35 cellular contexts compared by ENCODE assay signal in the genomic region with DNA sequence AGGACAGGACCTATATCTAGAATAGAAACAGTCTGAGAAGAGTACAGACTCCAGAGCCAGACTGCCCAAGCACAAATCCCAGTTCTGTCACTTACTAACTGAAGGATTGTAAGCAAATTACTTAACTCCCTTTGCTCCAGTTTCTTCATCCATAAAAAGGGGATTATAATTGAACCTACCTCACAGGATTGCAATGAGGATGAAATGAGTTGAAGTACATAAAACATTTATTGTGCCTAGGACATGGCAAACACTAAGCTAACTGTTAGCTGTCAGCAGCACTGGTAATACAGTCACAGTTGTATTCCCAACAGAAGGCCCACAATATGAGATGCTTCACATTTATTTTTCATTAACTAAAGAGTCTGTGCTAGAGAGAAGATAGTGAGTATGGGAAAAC. TPM values are rescaled to one million over a fixed set of nuclear protein-coding genes. Genes with fewer than 3 reads are reported as not detected.
"Had no signal": no experiment of that assay in that cellular context is flagged by ENCODE, and none has a peak within 500 bp of the region (broad histone marks: within the 10 kb centered on the region; RNA-seq: fewer than 3 reads in every experiment).

No MANE protein-coding gene starts in this region.

- DNase-seq: activated B cell treated with CpG ODN at 0.5 μM for 24 hours; activated CD4-positive, alpha-beta memory T cell treated with anti-CD3 and anti-CD28 coated beads for 36 hours; activated CD4-positive, alpha-beta T cell treated with anti-CD3 and anti-CD28 coated beads for 4 hours; activated CD4-positive, alpha-beta T cell treated with anti-CD3 and anti-CD28 coated beads, Interleukin-2, amount 10 ng/mL, durations not matched to agents 24 days and 14 days; activated CD4-positive, alpha-beta T cell treated with anti-CD3 and anti-CD28 coated beads, Interleukin-2, amount 50 U/mL, for 1 hour; activated CD4-positive, alpha-beta T cell treated with anti-CD3 and anti-CD28 coated beads, Interleukin-2, amount 50 U/mL, for 4 hours; activated CD4-positive, CD25-positive, alpha-beta regulatory T cell treated with anti-CD3 and anti-CD28 coated beads, Interleukin-2, amount 50 U/mL, for 72 hours; activated CD8-positive, alpha-beta memory T cell treated with anti-CD3 and anti-CD28 coated beads, Interleukin-2, amount 50 U/mL, for 4 hours; activated CD8-positive, alpha-beta T cell treated with anti-CD3 and anti-CD28 coated beads for 36 hours; activated effector memory CD4-positive, alpha-beta T cell treated with anti-CD3 and anti-CD28 coated beads, Interleukin-2, amount 50 U/mL, for 16 hours; activated gamma-delta T cell treated with Interleukin-2 at 50 U/mL for 16 hours; activated naive CD4-positive, alpha-beta T cell; activated naive CD4-positive, alpha-beta T cell treated with anti-CD3 and anti-CD28 coated beads for 36 hours; activated naive CD4-positive, alpha-beta T cell treated with anti-CD3 and anti-CD28 coated beads, Interleukin-2, amount 50 U/mL, for 16 hours; activated naive CD8-positive, alpha-beta T cell treated with anti-CD3 and anti-CD28 coated beads for 36 hours; activated T-cell treated with anti-CD3 and anti-CD28 coated beads for 4 hours; activated T-cell treated with anti-CD3 and anti-CD28 coated beads, Interleukin-2, amount 50 U/mL, for 1 hour; activated T-cell treated with anti-CD3 and anti-CD28 coated beads, Interleukin-2, amount 50 U/mL, for 4 hours; activated T-cell treated with anti-CD3 and anti-CD28 coated beads, Interleukin-2, amount 50 U/mL, for 72 hours; amniotic stem cell; aorta; body of pancreas; brain microvascular endothelial cell; central memory CD4-positive, alpha-beta T cell; T-cell; T-helper 17 cell; T1000 had no signal

- H3K4me1 ChIP-seq: body of pancreas, breast epithelium had no signal

- ATAC-seq: activated CD8-positive, alpha-beta T cell treated with anti-CD3 and anti-CD28 coated beads for 36 hours; activated naive CD4-positive, alpha-beta T cell treated with anti-CD3 and anti-CD28 coated beads, Interleukin-2, amount 50 U/mL, for 72 hours; activated T-cell treated with anti-CD3 and anti-CD28 coated beads, Interleukin-2, amount 50 U/mL, for 4 hours; activated T-cell treated with anti-CD3 and anti-CD28 coated beads, Interleukin-2, amount 50 U/mL, for 72 hours; activated T-helper 17 cell treated with anti-CD3 and anti-CD28 coated beads, Interleukin-2, amount 50 U/mL, for 72 hours; body of pancreas; T-cell; T-helper 17 cell had no signal

- H3K27me3 ChIP-seq: adrenal gland, body of pancreas, brain microvascular endothelial cell, breast epithelium had no signal

- H3K4me3 ChIP-seq: adrenal gland, body of pancreas, breast epithelium had no signal

- H3K27ac ChIP-seq: adrenal gland, body of pancreas, brain microvascular endothelial cell, breast epithelium, VCaP had no signal

- H3K9me3 ChIP-seq: adrenal gland, body of pancreas, breast epithelium had no signal

- FAIRE-seq: astrocyte, TTC549 had no signal

- H3K36me3 ChIP-seq: adrenal gland, brain microvascular endothelial cell, breast epithelium had no signal

RNA-seq across cellular contexts. Expression of a gene that starts 33.9 kb away (rescaled TPM):
- total RNA-seq: body of pancreas, cerebellum had no signal
